Comparison of ENCODE assay signal across 20 cellular contexts in genomic region chr4:53518807-53519206, GRCh38.
"Had no signal": no experiment of that assay in that cellular context is flagged by ENCODE, and none has a peak within 500 bp of the region (broad histone marks: within the 10 kb centered on the region; RNA-seq: fewer than 3 reads in every experiment).

No MANE protein-coding gene starts in this region.

- H3K27me3 ChIP-seq: dorsolateral prefrontal cortex, esophagus muscularis mucosa, gastroesophageal sphincter, heart left ventricle, left lung had no signal

- ATAC-seq: foreskin keratinocyte, gastroesophageal sphincter, left lung, lower lobe of right lung, mucosa of descending colon had no signal

- H3K4me3 ChIP-seq: coronary artery, dorsolateral prefrontal cortex, esophagus muscularis mucosa, gastroesophageal sphincter, heart left ventricle, left lung, lower lobe of right lung, mucosa of descending colon had no signal

- FAIRE-seq: colon, endothelial cell of umbilical vein, frontal cortex, islet of Langerhans, keratinocyte had no signal

- H3K9me3 ChIP-seq: esophagus muscularis mucosa, gastroesophageal sphincter, heart left ventricle, left lung, lower lobe of right lung, mucosa of descending colon had no signal

- H3K36me3 ChIP-seq: esophagus muscularis mucosa, gastroesophageal sphincter, heart left ventricle, left lung, lower lobe of right lung had no signal

- H3K4me1 ChIP-seq: esophagus muscularis mucosa, foreskin keratinocyte, gastroesophageal sphincter, left lung, lower lobe of right lung had no signal

- H3K27ac ChIP-seq: coronary artery, dorsolateral prefrontal cortex, esophagus muscularis mucosa, foreskin keratinocyte, gastroesophageal sphincter, heart left ventricle, left lung, lower lobe of right lung had no signal

- DNase-seq: dermis blood vessel endothelial cell; dorsolateral prefrontal cortex; effector CD4-positive, alpha-beta T cell; effector memory CD4-positive, alpha-beta T cell; foreskin keratinocyte; heart left ventricle; hippocampal formation; left cardiac atrium; left lung; lower lobe of right lung; mucosa of descending colon; naive B cell had no signal
